Comparison of ENCODE assay signal across 23 cellular contexts in the genomic region with DNA sequence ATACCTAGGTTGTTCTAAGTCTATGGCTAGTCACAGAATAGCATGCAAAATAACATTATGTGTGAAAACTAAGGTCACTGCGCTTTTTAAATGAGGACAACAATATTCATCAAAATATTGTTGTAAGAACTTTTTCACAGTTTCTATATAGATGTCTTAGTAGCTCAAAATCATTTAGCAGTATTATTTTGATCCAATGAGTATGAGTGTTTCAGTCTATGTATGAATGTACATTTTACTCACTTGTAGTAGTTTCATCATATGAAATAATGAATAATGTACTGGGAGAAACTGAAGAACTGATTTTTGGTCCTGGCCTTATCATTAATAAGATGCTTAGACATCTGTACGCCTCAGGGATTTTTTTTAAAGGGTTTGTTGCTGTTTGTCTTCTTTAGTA. TPM values are rescaled to one million over a fixed set of nuclear protein-coding genes. Genes with fewer than 3 reads are reported as not detected.
A peak's percentile ranks its signal among the peaks of the same experiment; 100 is the strongest.
DNase-seq lines count a peak whose midpoint lies in the region; ATAC-seq and TF ChIP-seq lines count a peak whose summit lies in the region.
"Had no signal": no experiment of that assay in that cellular context is flagged by ENCODE, and none has a peak within 500 bp of the region (broad histone marks: within the 10 kb centered on the region; RNA-seq: fewer than 3 reads in every experiment).

No MANE protein-coding gene starts in this region.

- no peaks in the 10 kb centered on the region for H3K36me3 Mint-ChIP-seq in activated CD4-positive, alpha-beta T cell treated with anti-CD3 and anti-CD28 coated beads for 36 hours (ENCODE audit: low read depth)
- H3K36me3 Mint-ChIP-seq: CD14-positive monocyte; CD4-positive, alpha-beta memory T cell; CD4-positive, CD25-positive, alpha-beta regulatory T cell; CD8-positive, alpha-beta memory T cell had no signal

- peaks cover under 1% of the 10 kb centered on the region for H3K4me1 Mint-ChIP-seq in activated CD4-positive, alpha-beta T cell treated with anti-CD3 and anti-CD28 coated beads for 36 hours
- H3K4me1 Mint-ChIP-seq: B cell; CD8-positive, alpha-beta memory T cell had no signal

- H3K4me3 Mint-ChIP-seq in activated CD4-positive, alpha-beta T cell treated with anti-CD3 and anti-CD28 coated beads for 36 hours: no peak overlapping the region
- H3K4me3 Mint-ChIP-seq: B cell; CD14-positive monocyte; CD4-positive, alpha-beta memory T cell; CD4-positive, CD25-positive, alpha-beta regulatory T cell; CD8-positive, alpha-beta memory T cell had no signal

- H3K9me3 Mint-ChIP-seq in activated CD4-positive, alpha-beta T cell treated with anti-CD3 and anti-CD28 coated beads for 36 hours (ENCODE audit: low read depth): no peaks in the 10 kb centered on the region
- H3K9me3 Mint-ChIP-seq: CD14-positive monocyte; CD4-positive, alpha-beta memory T cell; CD4-positive, CD25-positive, alpha-beta regulatory T cell; CD8-positive, alpha-beta memory T cell had no signal

- DNase-seq in activated CD4-positive, alpha-beta T cell treated with anti-CD3 and anti-CD28 coated beads for 36 hours: no peak
- DNase-seq in activated CD4-positive, alpha-beta T cell treated with anti-CD3 and anti-CD28 coated beads, Interleukin-2, amount 50 U/mL, for 4 hours: no peak
- DNase-seq: AML-193; C1 segment of cervical spinal cord; CD4-positive, alpha-beta memory T cell; CD4-positive, CD25-positive, alpha-beta regulatory T cell; CD8-positive, alpha-beta memory T cell; COR-L47; DMS 273 treated with DMSO at 0.1 percent for 48 hours; DMS153; DMS53; DMS79; DND-41; EL; GDM1 had no signal

- H3K9ac ChIP-seq in BLaER1 treated with 17β-estradiol and CSF1 and Interleukin-3, amounts not matched to agents 10 nM and 100 nM: no peak overlapping the region

- H3K27ac ChIP-seq in BLaER1 treated with 17β-estradiol and CSF1 and Interleukin-3, amounts not matched to agents 10 nM and 100 nM: no peak overlapping the region
- peak overlapping the region; percentile 83 for H3K27ac ChIP-seq in neutrophil
- H3K27ac ChIP-seq: 22Rv1 had no signal

- H3K27ac Mint-ChIP-seq in activated CD4-positive, alpha-beta T cell treated with anti-CD3 and anti-CD28 coated beads for 36 hours: no peak overlapping the region
- H3K27ac Mint-ChIP-seq: B cell; CD4-positive, alpha-beta memory T cell; CD4-positive, CD25-positive, alpha-beta regulatory T cell; CD8-positive, alpha-beta memory T cell had no signal

- H3K27me3 Mint-ChIP-seq in activated CD4-positive, alpha-beta T cell treated with anti-CD3 and anti-CD28 coated beads for 36 hours: peaks cover 2% of the 10 kb centered on the region
- H3K27me3 Mint-ChIP-seq: CD4-positive, CD25-positive, alpha-beta regulatory T cell had no signal

- peaks cover 15 to 25% (median 20%) of the 10 kb centered on the region in 10 experiments for H3K4me1 ChIP-seq in BLaER1 treated with 17β-estradiol and CSF1 and Interleukin-3, amounts not matched to agents 10 nM and 100 nM
- H3K4me1 ChIP-seq in neutrophil (ENCODE audit: control insufficient read depth in 1 of 2, insufficient read depth in 1 of 2, low read depth in 1 of 2, low read length in 1 of 2): peaks cover 27 to 38% of the 10 kb centered on the region in 2 experiments

- H3K9me3 ChIP-seq in BLaER1 treated with 17β-estradiol and CSF1 and Interleukin-3, amounts not matched to agents 10 nM and 100 nM (replicated peaks in 1 of 11): no peaks in the 10 kb centered on the region
- no peaks in the 10 kb centered on the region for H3K9me3 ChIP-seq in neutrophil
- H3K9me3 ChIP-seq: A549 had no signal

- POLR2A ChIA-PET in activated CD4-positive, alpha-beta T cell treated with anti-CD3 and anti-CD28 coated beads for 36 hours (lab: Charles Lee): no interaction called here

- no peaks in the 10 kb centered on the region for H3K36me3 ChIP-seq in BLaER1 treated with 17β-estradiol and CSF1 and Interleukin-3, amounts not matched to agents 10 nM and 100 nM
- H3K36me3 ChIP-seq in neutrophil: no peaks in the 10 kb centered on the region

- TF ChIP-seq CTCF in neutrophil (IDR thresholded peaks at IDR 0.05): no peak

- no peaks in the 10 kb centered on the region for H4K20me1 ChIP-seq in BLaER1 treated with 17β-estradiol and CSF1 and Interleukin-3, amounts not matched to agents 10 nM and 100 nM

- H3K27me3 ChIP-seq in BLaER1 treated with 17β-estradiol and CSF1 and Interleukin-3, amounts not matched to agents 10 nM and 100 nM: no peaks in the 10 kb centered on the region
- H3K27me3 ChIP-seq in neutrophil: peaks cover 19% of the 10 kb centered on the region

- no peak overlapping the region for H3K4me3 ChIP-seq in BLaER1 treated with 17β-estradiol and CSF1 and Interleukin-3, amounts not matched to agents 10 nM and 100 nM
- no peak overlapping the region for H3K4me3 ChIP-seq in neutrophil (ENCODE audit: low read depth in 1 of 2, low read length in 1 of 2)
- H3K4me3 ChIP-seq: A549, GM12878 had no signal

- H3K4me2 ChIP-seq in BLaER1 treated with 17β-estradiol and CSF1 and Interleukin-3, amounts not matched to agents 10 nM and 100 nM: peak overlapping the region in 6 of 11 experiments; percentile 49 to 82 (median 70); a peak in 11 of 22 replicates
- H3K4me2 ChIP-seq: A549 had no signal

- CTCF ChIA-PET in activated CD4-positive, alpha-beta T cell treated with anti-CD3 and anti-CD28 coated beads for 36 hours (lab: Charles Lee): interaction anchor here (1.1 to 1.3 kb wide), 2 partner anchors 10 to 226 kb away, joined by 3 to 5 read pairs; no protein-coding TSS in a partner anchor

- peak; percentile 57 for ATAC-seq in activated CD4-positive, alpha-beta T cell treated with anti-CD3 and anti-CD28 coated beads for 36 hours
- no peak for ATAC-seq in HG02870 (IDR thresholded peaks at IDR 0.05; ENCODE audit: unreplicated experiment)
- ATAC-seq: A549, GM12878 had no signal

- intact Hi-C loops in activated CD4-positive, alpha-beta T cell treated with anti-CD3 and anti-CD28 coated beads for 36 hours (cut with DNase I, micrococcal nuclease): no loop called here

RNA-seq across cellular contexts. Expression of gene TMEM30A, which starts 16.5 kb away (rescaled TPM):
- 10 to 100 TPM; 23.4 to 44.3 TPM for total RNA-seq in activated CD4-positive, alpha-beta T cell treated with anti-CD3 and anti-CD28 coated beads for 36 hours

RNA-seq across cellular contexts. Expression of gene COX7A2, which starts 57.5 kb away (rescaled TPM):
- total RNA-seq in activated CD4-positive, alpha-beta T cell treated with anti-CD3 and anti-CD28 coated beads for 36 hours: 100 to 1,000 TPM; 468 to 520 TPM
